ENCODE assay signal across 10 cellular contexts in the genomic region with DNA sequence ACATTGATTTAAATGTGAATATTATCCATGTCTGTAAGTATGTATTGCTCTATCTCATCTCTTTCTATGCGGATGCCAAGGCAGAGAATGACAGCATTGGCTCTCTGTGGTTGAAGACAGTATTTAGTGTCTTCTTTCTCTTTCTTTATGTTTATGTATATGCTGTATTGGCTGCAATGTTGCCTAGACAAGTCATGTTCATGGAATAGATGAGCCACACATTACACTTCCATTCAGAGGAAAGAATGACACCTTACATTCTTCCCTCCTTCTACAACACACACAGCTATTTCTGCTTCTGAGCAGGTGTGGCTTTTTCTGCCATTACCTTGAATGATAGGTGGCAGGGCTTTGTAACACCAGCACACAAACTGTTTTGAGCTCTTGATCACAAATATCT.
"Had no signal": no experiment of that assay in that cellular context is flagged by ENCODE, and none has a peak within 500 bp of the region (broad histone marks: within the 10 kb centered on the region; RNA-seq: fewer than 3 reads in every experiment).

No MANE protein-coding gene starts in this region.

- ATAC-seq: GM23338, HCT116 had no signal

- H3K9ac ChIP-seq: GM23248 had no signal

- H3K4me1 ChIP-seq: HAP-1 had no signal

- H3K27ac ChIP-seq: GM23248 had no signal

- H3K4me3 ChIP-seq: GM23248, GM23338, HAP-1 had no signal

- FAIRE-seq: H1 had no signal

- H3K36me3 ChIP-seq: HAP-1 had no signal

- H2AFZ ChIP-seq: GM23248, GM23338 had no signal

- H3K4me2 ChIP-seq: GM23338 had no signal

- H3K9me3 ChIP-seq: HAP-1 had no signal

- DNase-seq: GM23248, GOT3, H7, H9, HCEC 1CT, HFFc6 had no signal
